Comparison of ENCODE assay signal across 11 cellular contexts in the genomic region with DNA sequence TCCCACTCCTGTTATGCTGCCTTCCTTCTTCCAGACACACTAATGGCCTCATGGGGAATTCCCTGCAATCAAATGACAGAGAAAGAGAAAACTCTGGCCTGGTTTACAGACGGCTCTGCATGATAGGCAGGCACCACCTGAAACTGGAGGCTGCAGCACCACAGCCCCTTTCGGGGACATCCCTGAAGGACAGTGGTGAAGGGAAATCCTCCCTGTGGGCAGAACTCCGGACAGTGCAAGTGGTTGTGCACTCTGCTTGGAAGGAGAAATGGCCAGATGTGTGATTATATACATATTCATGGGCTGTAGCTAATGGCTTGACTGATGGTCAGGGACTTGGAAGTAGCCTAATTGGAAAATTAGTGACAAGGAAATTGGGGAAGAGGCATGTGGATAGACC. TPM values are rescaled to one million over a fixed set of nuclear protein-coding genes. Genes with fewer than 3 reads are reported as not detected.
"Had no signal": no experiment of that assay in that cellular context is flagged by ENCODE, and none has a peak within 500 bp of the region (broad histone marks: within the 10 kb centered on the region; RNA-seq: fewer than 3 reads in every experiment).

No MANE protein-coding gene starts in this region.

- H3K4me3 Mint-ChIP-seq: GM23338, H9, IgD-negative memory B cell had no signal

- H3K4me1 Mint-ChIP-seq: GM23338, H9, IgD-negative memory B cell had no signal

- FAIRE-seq: H1, H54, HepG2 had no signal

- DNase-seq: H9, HCEC 1CT, KBM-7 had no signal

- H3K4me2 ChIP-seq: GM23338, KMS-11 had no signal

- H3K36me3 Mint-ChIP-seq: IgD-negative memory B cell had no signal

- ATAC-seq: GM23338, HepG2 had no signal

- H3K27ac ChIP-seq: HL-60, KMS-11 had no signal

- H2AFZ ChIP-seq: GM23338 had no signal

- H3K27ac Mint-ChIP-seq: GM23338, IgD-negative memory B cell had no signal

- H3K9ac ChIP-seq: KMS-11 had no signal

- H3K4me3 ChIP-seq: GM23338 had no signal

- H3K9me3 Mint-ChIP-seq: GM23338 had no signal

RNA-seq across cellular contexts. Expression of a gene that starts 44.3 kb away (rescaled TPM):
- total RNA-seq: H1, H9, HepG2, HT1080 had no signal
- polyA plus RNA-seq: GM23338, IgD-negative memory B cell had no signal
